Comparison of ENCODE assay signal across 17 cellular contexts in the genomic region with DNA sequence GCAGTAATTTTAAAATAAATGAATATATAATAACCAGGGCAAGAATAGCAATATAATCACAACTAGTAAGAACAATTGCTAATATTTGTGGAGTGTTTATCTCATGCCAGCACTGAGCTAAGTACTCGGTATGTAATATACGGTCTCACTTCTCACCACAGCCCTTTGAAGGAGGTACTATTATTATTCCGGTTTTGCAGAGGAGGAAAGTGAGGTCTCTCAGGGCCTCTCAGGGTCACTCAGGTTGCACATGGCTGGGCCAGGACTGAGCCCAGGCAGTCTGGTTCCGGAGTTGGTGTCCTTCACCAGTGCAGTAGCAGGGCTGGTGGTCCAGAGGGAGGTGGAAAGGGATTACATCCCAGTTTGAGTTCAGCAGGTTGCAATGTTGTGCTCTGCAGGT.
DNase-seq lines count a peak whose midpoint lies in the region; ATAC-seq, FAIRE-seq and TF ChIP-seq lines count a peak whose summit lies in the region.
"Had no signal": no experiment of that assay in that cellular context is flagged by ENCODE, and none has a peak within 500 bp of the region (broad histone marks: within the 10 kb centered on the region; RNA-seq: fewer than 3 reads in every experiment).

No MANE protein-coding gene starts in this region.

- H3K27me3 ChIP-seq in H9 (ENCODE audit: insufficient read depth, low read length) (no peaks in the 10 kb centered on the region), H1 (replicated peaks in 1 of 4; ENCODE audit: control insufficient read depth in 3 of 4, extremely low read depth in 1 of 4, insufficient read depth in 3 of 4, low read length in 3 of 4) (no peaks in the 10 kb centered on the region), thyroid gland (no peaks in the 10 kb centered on the region)
- H3K27me3 ChIP-seq: SJCRH30 had no signal

- H3K27ac ChIP-seq in H9 (ENCODE audit: insufficient read length, low read depth, low read length), result no peak overlapping the region
- peak overlapping the region; percentile 11 for H3K27ac ChIP-seq in angular gyrus (ENCODE audit: low read depth, low read length)
- no peak overlapping the region for H3K27ac ChIP-seq in H1 (ENCODE audit: low read depth, low read length)
- no peak overlapping the region for H3K27ac ChIP-seq in thyroid gland
- H3K27ac ChIP-seq: SJCRH30 had no signal

- H3K9me3 ChIP-seq in H9 (ENCODE audit: control insufficient read depth, low read depth, low read length), result no peaks in the 10 kb centered on the region
- H3K9me3 ChIP-seq in H1 (ENCODE audit: insufficient read depth in 2 of 2, low read depth in 1 of 2, low read length in 1 of 2), result no peaks in the 10 kb centered on the region
- no peaks in the 10 kb centered on the region for H3K9me3 ChIP-seq in thyroid gland
- H3K9me3 ChIP-seq: Caco-2, SJCRH30 had no signal

- TF ChIP-seq POLR2A in H1 (IDR thresholded peaks at IDR 0.05; ENCODE audit: control extremely low read depth in 1 of 2, low read depth in 2 of 2, low read length in 2 of 2) (no peak), thyroid gland (IDR thresholded peaks at IDR 0.05) (no peak)

- no peak overlapping the region for H3K4me3 Mint-ChIP-seq in H9
- H3K4me3 Mint-ChIP-seq: CD4-positive, CD25-positive, alpha-beta regulatory T cell had no signal

- H4K91ac ChIP-seq in H9 (ENCODE audit: insufficient read length, low read depth, low read length), result no peak overlapping the region
- peak overlapping the region; percentile 38 for H4K91ac ChIP-seq in H1 (replicated peaks; ENCODE audit: insufficient read length, low read length)

- H4K5ac ChIP-seq in H9 (ENCODE audit: insufficient read length, low read depth, low read length), result no peak overlapping the region
- no peak overlapping the region for H4K5ac ChIP-seq in H1 (ENCODE audit: insufficient read length, low read depth, low read length)

- H3K18ac ChIP-seq in H9 (ENCODE audit: insufficient read length, low read depth, low read length) (no peak overlapping the region), H1 (ENCODE audit: extremely low read depth, low read length) (0 out of 2 replicates have a peak overlapping the region, but pooled peaks have one; percentile 32)

- no peaks in the 10 kb centered on the region for H3K79me2 ChIP-seq in H9 (ENCODE audit: insufficient read depth, low read length)
- H3K79me2 ChIP-seq in H1 (ENCODE audit: control insufficient read depth in 1 of 2, insufficient read depth in 2 of 2, low read length in 2 of 2), result no peaks in the 10 kb centered on the region

- H2BK12ac ChIP-seq in H9 (ENCODE audit: insufficient read length, low read depth, low read length) (no peak overlapping the region), H1 (ENCODE audit: low read depth, low read length) (no peak overlapping the region)

- no peak overlapping the region for H3K23ac ChIP-seq in H9 (ENCODE audit: insufficient read length, low read depth, low read length)
- H3K23ac ChIP-seq in H1 (ENCODE audit: insufficient read length), result no peak overlapping the region

- H2AK5ac ChIP-seq in H9 (ENCODE audit: insufficient read length, low read length) (no peak overlapping the region), H1 (ENCODE audit: low read depth, low read length) (no peak overlapping the region)

- H3K4me2 ChIP-seq in H9 (ENCODE audit: insufficient read depth, insufficient read length, low read length) (no peak overlapping the region), H1 (ENCODE audit: insufficient read depth in 1 of 2, low read depth in 2 of 2, low read length in 2 of 2) (no peak overlapping the region)

- no peak overlapping the region for H3T11ph ChIP-seq in H9 (ENCODE audit: low read length)

- no peak overlapping the region for H2BK5ac ChIP-seq in H9 (ENCODE audit: insufficient read length, low read length)
- H2BK5ac ChIP-seq in H1 (ENCODE audit: low read depth, low read length), result no peak overlapping the region

- peaks cover 1% of the 10 kb centered on the region; the same call in 1 of the 2 replicates for H3K27me3 Mint-ChIP-seq in H9 (ENCODE audit: low read depth)
- H3K27me3 Mint-ChIP-seq: CD4-positive, CD25-positive, alpha-beta regulatory T cell had no signal

- H3K27ac Mint-ChIP-seq in H9, result no peak overlapping the region
- H3K27ac Mint-ChIP-seq: CD4-positive, CD25-positive, alpha-beta regulatory T cell had no signal

- no peaks in the 10 kb centered on the region for H3K36me3 ChIP-seq in H1 (ENCODE audit: control insufficient read depth in 2 of 4, insufficient read depth in 4 of 4, low read length in 3 of 4)
- H3K36me3 ChIP-seq in thyroid gland, result no peaks in the 10 kb centered on the region
- H3K36me3 ChIP-seq: SJCRH30 had no signal

- H3K14ac ChIP-seq in H9 (ENCODE audit: insufficient read depth, low read length) (peak overlapping the region; percentile 62), H1 (ENCODE audit: insufficient read length) (no peak overlapping the region)

- FAIRE-seq in H1 (lab: Jason Lieb, UNC), result no peak
- FAIRE-seq: RCC 7860 had no signal

- H2AFZ ChIP-seq in H9 (ENCODE audit: low read length) (no peak overlapping the region), H1 (ENCODE audit: low read length) (no peak overlapping the region)

- H3K4ac ChIP-seq in H9 (ENCODE audit: low read depth, low read length) (no peak overlapping the region), H1 (replicated peaks; ENCODE audit: insufficient read length, low read depth, low read length) (no peak overlapping the region)

- H3K23me2 ChIP-seq in H9 (ENCODE audit: insufficient read length, low read depth, low read length, poor library complexity, severe bottlenecking), result no peaks in the 10 kb centered on the region
- peaks cover 3% of the 10 kb centered on the region; the same call in 1 of the 2 replicates for H3K23me2 ChIP-seq in H1 (ENCODE audit: low read depth, low read length)

- no peak overlapping the region for H2BK20ac ChIP-seq in H9 (ENCODE audit: low read depth, low read length, poor library complexity, severe bottlenecking)
- H2BK20ac ChIP-seq in H1 (ENCODE audit: low read length), result no peak overlapping the region

- no peaks in the 10 kb centered on the region for H3K36me3 Mint-ChIP-seq in H9 (ENCODE audit: insufficient read depth in 1 of 3, low read depth in 3 of 3)
- H3K36me3 Mint-ChIP-seq: CD4-positive, CD25-positive, alpha-beta regulatory T cell had no signal

- H3K9ac ChIP-seq in H9 (ENCODE audit: extremely low read depth, insufficient read length, low read length) (no peak overlapping the region), H1 (replicated peaks in 1 of 4; ENCODE audit: extremely low read depth in 1 of 4, low read depth in 3 of 4, low read length in 3 of 4) (no peak overlapping the region)

- no peak for TF ChIP-seq RAD21 in H1 (IDR thresholded peaks at IDR 0.05 in 1 of 2, conservative IDR thresholded peaks at IDR 0.05 in 1 of 2; ENCODE audit: low read depth in 2 of 2, low read length in 2 of 2)

- no peaks in the 10 kb centered on the region for H4K20me1 ChIP-seq in H9 (ENCODE audit: control insufficient read depth, insufficient read depth, insufficient read length)
- no peaks in the 10 kb centered on the region for H4K20me1 ChIP-seq in H1 (replicated peaks in 1 of 2; ENCODE audit: control insufficient read depth in 1 of 2, insufficient read depth in 2 of 2, low read length in 2 of 2)

- H4K8ac ChIP-seq in H9 (replicated peaks; ENCODE audit: insufficient read length, low read depth, low read length), result no peak overlapping the region
- H4K8ac ChIP-seq in H1 (ENCODE audit: extremely low read depth, insufficient read depth, low read length), result no peak overlapping the region

- intact Hi-C loops in thyroid gland (cut with DNase I), result no loop called here

- DNase-seq in H9, result no peak
- DNase-seq in H1 (ENCODE audit: low read depth in 1 of 2, low spot score in 2 of 2), result no peak
- DNase-seq in thyroid gland, result peak; percentile 37 to 42
- DNase-seq in HK-2 (ENCODE audit: unreplicated experiment), result no peak
- DNase-seq: Caco-2; CD4-positive, CD25-positive, alpha-beta regulatory T cell; DMS 273 treated with DMSO at 0.1 percent for 48 hours; KBM-7; NCI-H1105 treated with DMSO at 0.1 percent for 48 hours; NCI-H2029 treated with DMSO at 0.1 percent for 48 hours; NCI-H524 treated with DMSO at 0.1 percent for 48 hours; OCI-M1; SJCRH30 had no signal

- no peak overlapping the region for H2BK120ac ChIP-seq in H9 (ENCODE audit: low read depth, low read length, poor library complexity, severe bottlenecking)
- no peak overlapping the region for H2BK120ac ChIP-seq in H1 (replicated peaks; ENCODE audit: low read depth, low read length)

- H3K79me1 ChIP-seq in H9 (ENCODE audit: insufficient read depth, low read depth, low read length, poor library complexity, severe bottlenecking) (no peaks in the 10 kb centered on the region), H1 (ENCODE audit: low read depth, low read length) (no peaks in the 10 kb centered on the region)

- no peak for TF ChIP-seq EP300 in H1 (IDR thresholded peaks at IDR 0.05; ENCODE audit: borderline replicate concordance in 1 of 2, low read depth in 2 of 2, low read length in 2 of 2)

- H3K4me1 ChIP-seq in H9 (ENCODE audit: insufficient read depth, low read length) (peaks cover 17% of the 10 kb centered on the region), H1 (replicated peaks in 1 of 4; ENCODE audit: control insufficient read depth in 3 of 4, insufficient read depth in 4 of 4, low read length in 3 of 4) (peaks cover 8 to 21% (median 15%) of the 10 kb centered on the region in 4 experiments; a peak in 5 of 7 replicates), thyroid gland (peaks cover 4 to 9% of the 10 kb centered on the region in 2 donors)

- H3K9me3 Mint-ChIP-seq in H9, result no peaks in the 10 kb centered on the region
- H3K9me3 Mint-ChIP-seq: CD4-positive, CD25-positive, alpha-beta regulatory T cell had no signal

- ATAC-seq in HG02759 (IDR thresholded peaks at IDR 0.05; ENCODE audit: unreplicated experiment), result no peak
- ATAC-seq in HG03097 (IDR thresholded peaks at IDR 0.05; ENCODE audit: low FRiP score, unreplicated experiment), result no peak

- H3K56ac ChIP-seq in H9 (ENCODE audit: insufficient read length, low read depth, low read length) (no peak overlapping the region), H1 (replicated peaks; ENCODE audit: insufficient read length, low read depth, low read length) (no peak overlapping the region)

- TF ChIP-seq CTCF in H9 (conservative IDR thresholded peaks at IDR 0.05), result no peak
- no peak for TF ChIP-seq CTCF in H1 (IDR thresholded peaks at IDR 0.05; ENCODE audit: control extremely low read depth in 1 of 3, insufficient read depth in 1 of 3, low read depth in 1 of 3, low read length in 3 of 3)
- TF ChIP-seq CTCF in thyroid gland (IDR thresholded peaks at IDR 0.05), result no peak

- POLR2A ChIA-PET in H1 (lab: Charles Lee; ENCODE audit: partially characterized antibody), result no interaction called here

- H3K4me1 Mint-ChIP-seq in H9, result peaks cover 44 to 45% of the 10 kb centered on the region in 2 experiments
- H3K4me1 Mint-ChIP-seq: CD4-positive, CD25-positive, alpha-beta regulatory T cell had no signal

- no CpG with 5 or more reads among the region's 4 CpGs for WGBS in H9 (ENCODE audit: extremely low coverage, insufficient read length, low lambda C conversion rate)
- 84% methylated on average over 4 of the region's 4 CpGs; no CpG with 5 or more reads in 1 of the 2 experiments for WGBS in H1 (ENCODE audit: extremely low coverage in 1 of 2, insufficient coverage in 1 of 2, insufficient read length in 1 of 2, insufficient replicate concordance in 2 of 2, low coverage in 1 of 2, low lambda C conversion rate in 2 of 2, missing lambda C conversion rate in 1 of 2), 2 experiments
- WGBS in thyroid gland, 2 donors, result 35% methylated on average over 4 of the region's 4 CpGs

- H3K4me3 ChIP-seq in H1 (ENCODE audit: extremely low read depth in 1 of 4, insufficient read depth in 2 of 4, low read depth in 3 of 4, low read length in 4 of 4), result no peak overlapping the region
- H3K4me3 ChIP-seq in thyroid gland (replicated peaks in 1 of 3), result no peak overlapping the region
- H3K4me3 ChIP-seq: SJCRH30 had no signal

- CTCF ChIA-PET in H1 (lab: Charles Lee; ENCODE audit: partially characterized antibody), result interaction anchor here (0.6 kb wide), 1 partner anchor 293 kb away, joined by 3 read pairs; no protein-coding TSS in a partner anchor

- H2BK15ac ChIP-seq in H9 (ENCODE audit: low read depth, low read length) (no peak overlapping the region), H1 (ENCODE audit: low read length) (no peak overlapping the region)

Comparison
In these comparisons a context has a peak if more than half of its experiments do, and no peak if none do; other contexts are left out.
1. DNase-seq: peak in thyroid gland (2 of 2); none in H9 (single experiment), H1 (0 of 2) and HK-2 (single experiment).